34 cellular contexts compared by ENCODE assay signal in the genomic region with DNA sequence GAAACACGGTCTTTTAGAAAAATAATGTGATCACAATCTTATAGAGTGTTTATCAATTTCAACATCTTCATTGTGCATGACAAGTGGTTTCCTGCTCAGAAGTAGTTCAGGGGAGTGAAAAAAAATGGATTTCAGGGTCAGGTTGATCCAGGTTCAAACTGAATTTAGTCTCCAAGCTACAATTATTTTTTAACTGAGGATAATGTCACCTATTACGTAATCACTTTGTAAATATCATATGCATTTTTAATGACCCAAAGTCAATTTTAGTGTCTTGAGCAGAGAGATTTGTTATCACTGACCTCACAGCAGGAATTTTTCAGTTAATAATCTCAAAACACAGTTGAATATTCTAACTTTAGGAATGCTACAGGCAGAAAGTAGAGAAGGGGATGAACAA.
"Had no signal": no experiment of that assay in that cellular context is flagged by ENCODE, and none has a peak within 500 bp of the region (broad histone marks: within the 10 kb centered on the region; RNA-seq: fewer than 3 reads in every experiment).

No MANE protein-coding gene starts in this region.

- H3K9me3 Mint-ChIP-seq: activated CD4-positive, alpha-beta T cell treated with anti-CD3 and anti-CD28 coated beads, Interleukin-2, amount 10 ng/mL, durations not matched to agents 24 days and 14 days; T-helper 1 cell treated with Interleukin-12 subunit alpha and Interleukin-12 subunit beta and Interleukin-4 antibody, amounts not matched to agents 30 μg/mL and 1 μg/mL, for 36 hours had no signal

- H3K27ac ChIP-seq: adrenal gland, body of pancreas, brain microvascular endothelial cell, breast epithelium, VCaP had no signal

- H3K36me3 ChIP-seq: adrenal gland, brain microvascular endothelial cell, breast epithelium had no signal

- H3K9me3 ChIP-seq: adrenal gland, body of pancreas, breast epithelium had no signal

- H3K36me3 Mint-ChIP-seq: activated CD4-positive, alpha-beta memory T cell treated with anti-CD3 and anti-CD28 coated beads for 36 hours; activated naive CD4-positive, alpha-beta T cell treated with anti-CD3 and anti-CD28 coated beads, Interleukin-2, amount 50 U/mL, for 72 hours; activated naive CD8-positive, alpha-beta T cell treated with anti-CD3 and anti-CD28 coated beads for 36 hours had no signal

- ATAC-seq: activated CD8-positive, alpha-beta T cell treated with anti-CD3 and anti-CD28 coated beads for 36 hours; activated naive CD4-positive, alpha-beta T cell treated with anti-CD3 and anti-CD28 coated beads, Interleukin-2, amount 50 U/mL, for 72 hours; activated T-cell treated with anti-CD3 and anti-CD28 coated beads, Interleukin-2, amount 50 U/mL, for 4 hours; activated T-cell treated with anti-CD3 and anti-CD28 coated beads, Interleukin-2, amount 50 U/mL, for 72 hours; activated T-helper 17 cell treated with anti-CD3 and anti-CD28 coated beads, Interleukin-2, amount 50 U/mL, for 72 hours; body of pancreas had no signal

- H3K4me1 Mint-ChIP-seq: activated B cell treated with CpG ODN at 0.5 μM for 24 hours; activated CD4-positive, alpha-beta T cell treated with anti-CD3 and anti-CD28 coated beads, Interleukin-2, amount 10 ng/mL, durations not matched to agents 24 days and 14 days; activated naive CD8-positive, alpha-beta T cell treated with anti-CD3 and anti-CD28 coated beads for 36 hours; activated T-helper 17 cell treated with anti-CD3 and anti-CD28 coated beads, Interleukin-2, amount 50 U/mL, for 72 hours had no signal

- H3K27me3 ChIP-seq: adrenal gland, body of pancreas, brain microvascular endothelial cell, breast epithelium had no signal

- H3K4me3 Mint-ChIP-seq: activated B cell treated with CpG ODN at 0.5 μM for 24 hours; activated CD4-positive, alpha-beta memory T cell treated with anti-CD3 and anti-CD28 coated beads for 36 hours; activated CD4-positive, alpha-beta T cell treated with anti-CD3 and anti-CD28 coated beads, Interleukin-2, amount 10 ng/mL, durations not matched to agents 24 days and 14 days; activated CD8-positive, alpha-beta T cell treated with anti-CD3 and anti-CD28 coated beads for 36 hours; activated naive CD4-positive, alpha-beta T cell treated with anti-CD3 and anti-CD28 coated beads for 36 hours; activated naive CD8-positive, alpha-beta T cell treated with anti-CD3 and anti-CD28 coated beads for 36 hours; activated T-cell treated with anti-CD3 and anti-CD28 coated beads, Interleukin-2, amount 50 U/mL, for 4 hours; activated T-cell treated with anti-CD3 and anti-CD28 coated beads, Interleukin-2, amount 50 U/mL, for 72 hours; activated T-helper 1 cell treated with anti-CD3 and anti-CD28 coated beads, Interleukin-12 subunit alpha, Interleukin-12 subunit beta, Interleukin-2, Interleukin-4 antibody, amounts not matched to agents 30 ng/mL and 10 ng/mL and 1 ng/mL, durations not matched to agents 14 hours and 24 hours and 36 hours; activated T-helper 17 cell treated with anti-CD3 and anti-CD28 coated beads, Interleukin-2, amount 50 U/mL, for 72 hours; T-helper 1 cell treated with Interleukin-12 subunit alpha and Interleukin-12 subunit beta and Interleukin-4 antibody, amounts not matched to agents 30 μg/mL and 1 μg/mL, for 36 hours; T-helper 2 cell treated with Interferon-gamma antibody and Interleukin-4, amounts not matched to agents 5 μg/mL and 100 μg/mL, for 36 hours had no signal

- H3K27me3 Mint-ChIP-seq: activated B cell treated with CpG ODN at 0.5 μM for 24 hours; activated CD4-positive, alpha-beta memory T cell treated with anti-CD3 and anti-CD28 coated beads for 36 hours; activated CD4-positive, alpha-beta T cell treated with anti-CD3 and anti-CD28 coated beads, Interleukin-2, amount 10 ng/mL, durations not matched to agents 24 days and 14 days; activated CD8-positive, alpha-beta T cell treated with anti-CD3 and anti-CD28 coated beads for 36 hours; activated naive CD8-positive, alpha-beta T cell treated with anti-CD3 and anti-CD28 coated beads for 36 hours; activated T-helper 17 cell treated with anti-CD3 and anti-CD28 coated beads, Interleukin-2, amount 50 U/mL, for 72 hours had no signal

- H3K27ac Mint-ChIP-seq: activated B cell treated with CpG ODN at 0.5 μM for 24 hours; activated CD4-positive, alpha-beta memory T cell treated with anti-CD3 and anti-CD28 coated beads for 36 hours; activated CD4-positive, alpha-beta T cell treated with anti-CD3 and anti-CD28 coated beads, Interleukin-2, amount 10 ng/mL, durations not matched to agents 24 days and 14 days; activated CD8-positive, alpha-beta T cell treated with anti-CD3 and anti-CD28 coated beads for 36 hours; activated naive CD4-positive, alpha-beta T cell treated with anti-CD3 and anti-CD28 coated beads for 36 hours; activated naive CD4-positive, alpha-beta T cell treated with anti-CD3 and anti-CD28 coated beads, Interleukin-2, amount 50 U/mL, for 72 hours; activated naive CD8-positive, alpha-beta T cell treated with anti-CD3 and anti-CD28 coated beads for 36 hours; activated T-cell treated with anti-CD3 and anti-CD28 coated beads, Interleukin-2, amount 50 U/mL, for 72 hours; activated T-helper 1 cell treated with anti-CD3 and anti-CD28 coated beads, Interleukin-12 subunit alpha, Interleukin-12 subunit beta, Interleukin-2, Interleukin-4 antibody, amounts not matched to agents 30 ng/mL and 10 ng/mL and 1 ng/mL, durations not matched to agents 14 hours and 24 hours and 36 hours; activated T-helper 17 cell treated with anti-CD3 and anti-CD28 coated beads, Interleukin-2, amount 50 U/mL, for 72 hours; T-helper 1 cell treated with Interleukin-12 subunit alpha and Interleukin-12 subunit beta and Interleukin-4 antibody, amounts not matched to agents 30 μg/mL and 1 μg/mL, for 36 hours; T-helper 2 cell treated with Interferon-gamma antibody and Interleukin-4, amounts not matched to agents 5 μg/mL and 100 μg/mL, for 36 hours had no signal

- H3K4me3 ChIP-seq: adrenal gland, body of pancreas, breast epithelium had no signal

- H3K4me1 ChIP-seq: adrenal gland, body of pancreas, breast epithelium had no signal

- DNase-seq: activated B cell treated with CpG ODN at 0.5 μM for 24 hours; activated CD4-positive, alpha-beta memory T cell treated with anti-CD3 and anti-CD28 coated beads for 36 hours; activated CD4-positive, alpha-beta T cell treated with anti-CD3 and anti-CD28 coated beads for 4 hours; activated CD4-positive, alpha-beta T cell treated with anti-CD3 and anti-CD28 coated beads, Interleukin-2, amount 10 ng/mL, durations not matched to agents 24 days and 14 days; activated CD4-positive, alpha-beta T cell treated with anti-CD3 and anti-CD28 coated beads, Interleukin-2, amount 50 U/mL, for 1 hour; activated CD4-positive, alpha-beta T cell treated with anti-CD3 and anti-CD28 coated beads, Interleukin-2, amount 50 U/mL, for 4 hours; activated CD4-positive, CD25-positive, alpha-beta regulatory T cell treated with anti-CD3 and anti-CD28 coated beads, Interleukin-2, amount 50 U/mL, for 72 hours; activated CD8-positive, alpha-beta memory T cell treated with anti-CD3 and anti-CD28 coated beads, Interleukin-2, amount 50 U/mL, for 4 hours; activated CD8-positive, alpha-beta T cell treated with anti-CD3 and anti-CD28 coated beads for 36 hours; activated effector memory CD4-positive, alpha-beta T cell treated with anti-CD3 and anti-CD28 coated beads, Interleukin-2, amount 50 U/mL, for 16 hours; activated gamma-delta T cell treated with Interleukin-2 at 50 U/mL for 16 hours; activated naive CD4-positive, alpha-beta T cell; activated naive CD4-positive, alpha-beta T cell treated with anti-CD3 and anti-CD28 coated beads for 36 hours; activated naive CD4-positive, alpha-beta T cell treated with anti-CD3 and anti-CD28 coated beads, Interleukin-2, amount 50 U/mL, for 16 hours; activated naive CD8-positive, alpha-beta T cell treated with anti-CD3 and anti-CD28 coated beads for 36 hours; activated T-cell treated with anti-CD3 and anti-CD28 coated beads for 4 hours; activated T-cell treated with anti-CD3 and anti-CD28 coated beads, Interleukin-2, amount 50 U/mL, for 1 hour; activated T-cell treated with anti-CD3 and anti-CD28 coated beads, Interleukin-2, amount 50 U/mL, for 4 hours; activated T-cell treated with anti-CD3 and anti-CD28 coated beads, Interleukin-2, amount 50 U/mL, for 72 hours; adrenal gland; amniotic stem cell; aorta; body of pancreas; brain microvascular endothelial cell; central memory CD4-positive, alpha-beta T cell; T-helper 2 cell; T-helper 9 cell had no signal
